ENCODE assay signal across 26 cellular contexts in the genomic region with DNA sequence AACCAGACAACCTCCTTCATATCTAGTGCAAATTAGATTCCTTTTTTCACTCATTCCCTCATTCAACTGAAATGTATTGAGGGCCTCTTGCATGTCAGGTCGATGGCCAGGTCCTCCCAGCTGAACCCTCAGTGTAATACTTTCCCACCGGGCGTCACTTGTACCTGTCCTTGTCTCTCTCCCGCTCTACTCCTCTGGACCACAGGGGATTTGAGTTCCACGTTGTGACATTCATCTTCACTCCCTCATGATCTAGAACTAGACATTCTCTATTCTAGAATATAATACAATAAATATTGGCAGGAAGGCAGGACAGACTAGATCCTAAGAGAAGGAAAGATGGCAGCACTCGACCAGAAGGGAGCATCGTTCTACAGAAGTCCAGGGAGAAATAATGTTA.
"Had no signal": no experiment of that assay in that cellular context is flagged by ENCODE, and none has a peak within 500 bp of the region (broad histone marks: within the 10 kb centered on the region; RNA-seq: fewer than 3 reads in every experiment).

No MANE protein-coding gene starts in this region.

- H2AFZ ChIP-seq: parathyroid adenoma had no signal

- H3K4me3 ChIP-seq: ovary, psoas muscle, right lobe of liver, sigmoid colon, suprapubic skin, testis, tibial artery, transverse colon, upper lobe of right lung, uterus had no signal

- H3K79me2 ChIP-seq: parathyroid adenoma had no signal

- H3K27me3 ChIP-seq: neutrophil, ovary, right lobe of liver, sigmoid colon, suprapubic skin, testis, tibial artery, transverse colon, upper lobe of right lung, uterus had no signal

- H3K9me3 ChIP-seq: neutrophil, ovary, right lobe of liver, sigmoid colon, suprapubic skin, testis, upper lobe of right lung, uterus had no signal

- ATAC-seq: naive thymus-derived CD4-positive, alpha-beta T cell; natural killer cell; psoas muscle; right cardiac atrium; right lobe of liver; stimulated activated effector memory CD8-positive, alpha-beta T cell treated with anti-CD3 and anti-CD28 coated beads, Interleukin-12 subunit alpha, Interleukin-12 subunit beta, amount 100 ng/mL, for 72 hours; stimulated activated naive CD8-positive, alpha-beta T cell treated with anti-CD3 and anti-CD28 coated beads, Interleukin-15, amount 100 ng/mL, for 72 hours; stimulated activated naive CD8-positive, alpha-beta T cell treated with anti-CD3 and anti-CD28 coated beads, Interleukin-15, Interleukin-2, amounts not matched to agents 100 U/mL and 50 U/mL, for 24 hours; upper lobe of right lung had no signal

- H3K4me1 ChIP-seq: parathyroid adenoma, psoas muscle, right lobe of liver, sigmoid colon, suprapubic skin, testis, tibial artery, transverse colon, upper lobe of right lung, uterus had no signal

- H3K36me3 ChIP-seq: neutrophil, ovary, right lobe of liver, sigmoid colon, suprapubic skin, tibial artery, transverse colon, upper lobe of right lung, uterus had no signal

- H3K27ac ChIP-seq: neutrophil, ovary, parathyroid adenoma, psoas muscle, right lobe of liver, sigmoid colon, suprapubic skin, testis, tibial artery, transverse colon, upper lobe of right lung, uterus had no signal

- DNase-seq: naive thymus-derived CD4-positive, alpha-beta T cell; natural killer cell; nucleus accumbens; ovary; psoas muscle; right cardiac atrium; right lobe of liver; sigmoid colon; small intestine; stimulated activated CD4-positive, alpha-beta T cell treated with anti-CD3 and anti-CD28 coated beads, Interleukin-15, amount 100 ng/mL, for 24 hours; stimulated activated CD4-positive, alpha-beta T cell treated with anti-CD3 and anti-CD28 coated beads, Interleukin-2, amount 100 ng/mL, for 24 hours; stimulated activated CD4-positive, alpha-beta T cell treated with anti-CD3 and anti-CD28 coated beads, Interleukin-2, amount 100 ng/mL, for 48 hours; stimulated activated CD4-positive, alpha-beta T cell treated with anti-CD3 and anti-CD28 coated beads, Interleukin-4, amount 100 ng/mL, for 24 hours; stimulated activated naive CD4-positive, alpha-beta T cell; stimulated activated naive CD8-positive, alpha-beta T cell treated with anti-CD3 and anti-CD28 coated beads, Interleukin-15, amount 100 ng/mL, for 72 hours; stimulated activated naive CD8-positive, alpha-beta T cell treated with anti-CD3 and anti-CD28 coated beads, Interleukin-15, Interleukin-2, amounts not matched to agents 100 U/mL and 50 U/mL, for 24 hours; substantia nigra; testis; tibial artery; transverse colon; upper lobe of right lung; uterus had no signal
